In the genomic region with DNA sequence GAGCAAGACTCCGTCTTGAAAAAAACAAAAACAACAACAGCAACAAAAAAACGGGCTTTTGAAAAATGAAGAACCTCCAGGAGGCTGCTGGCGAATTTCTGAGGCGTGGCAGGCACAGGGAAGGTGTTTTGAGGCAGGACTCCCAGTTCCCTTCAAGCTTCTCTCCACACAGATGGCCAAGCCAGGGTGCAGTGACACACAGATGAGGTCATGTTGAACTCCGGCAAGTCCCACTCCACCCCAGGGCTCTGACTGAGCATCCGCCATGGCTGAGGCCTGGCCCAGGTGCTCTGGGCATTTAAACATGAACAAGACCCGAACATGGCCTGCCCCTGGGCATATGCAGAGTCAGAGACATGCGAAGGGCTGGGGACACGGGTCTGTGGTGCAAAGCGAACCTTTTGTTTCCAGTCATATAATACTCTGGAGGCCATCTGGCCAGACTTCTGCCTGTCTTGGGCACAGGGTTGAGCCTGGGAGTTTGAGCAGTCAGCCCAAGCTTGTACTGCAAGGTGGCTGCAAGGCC, we compare ENCODE assay signal across 28 cellular contexts.
"Had no signal": no experiment of that assay in that cellular context is flagged by ENCODE, and none has a peak within 500 bp of the region (broad histone marks: within the 10 kb centered on the region; RNA-seq: fewer than 3 reads in every experiment).

No MANE protein-coding gene starts in this region.

- H3K4me3 ChIP-seq: ascending aorta, cardiac muscle cell, Peyer's patch, SJCRH30, SK-N-MC had no signal

- H3K36me3 ChIP-seq: cardiac muscle cell, Peyer's patch, SJCRH30 had no signal

- H3K4me1 Mint-ChIP-seq: activated CD4-positive, alpha-beta T cell treated with anti-CD3 and anti-CD28 coated beads, Interleukin-2, amount 10 ng/mL, durations not matched to agents 24 days and 14 days; activated naive CD4-positive, alpha-beta T cell treated with anti-CD3 and anti-CD28 coated beads, Interleukin-2, amount 50 U/mL, for 24 hours; activated naive CD8-positive, alpha-beta T cell treated with anti-CD3 and anti-CD28 coated beads, Interleukin-2, amount 10 ng/mL, durations not matched to agents 7 days and 5 days; central memory CD8-positive, alpha-beta T cell had no signal

- H3K9me3 ChIP-seq: ascending aorta, Peyer's patch, SJCRH30 had no signal

- H3K27ac Mint-ChIP-seq: activated CD4-positive, alpha-beta T cell treated with anti-CD3 and anti-CD28 coated beads, Interleukin-2, amount 10 ng/mL, durations not matched to agents 24 days and 14 days; activated CD8-positive, alpha-beta T cell treated with anti-CD3 and anti-CD28 coated beads for 36 hours; activated naive CD4-positive, alpha-beta T cell treated with anti-CD3 and anti-CD28 coated beads, Interleukin-2, amount 50 U/mL, for 24 hours; activated naive CD8-positive, alpha-beta T cell treated with anti-CD3 and anti-CD28 coated beads, Interleukin-2, amount 10 ng/mL, durations not matched to agents 7 days and 5 days; activated T-cell treated with anti-CD3 and anti-CD28 coated beads, Interleukin-2, amount 50 U/mL, for 72 hours; activated T-helper 2 cell treated with anti-CD3 and anti-CD28 coated beads, Interferon-gamma antibody, Interleukin-2, Interleukin-4, amounts not matched to agents 10 μg/mL and 5 μg/mL and 100 μg/mL, durations not matched to agents 14 hours and 24 hours and 36 hours had no signal

- H3K27me3 ChIP-seq: ascending aorta, cardiac muscle cell, Peyer's patch, SJCRH30 had no signal

- H3K27ac ChIP-seq: ascending aorta, cardiac muscle cell, Peyer's patch, RWPE1, SJCRH30, SK-N-MC had no signal

- H3K4me1 ChIP-seq: ascending aorta, Peyer's patch, SJCRH30 had no signal

- H3K36me3 Mint-ChIP-seq: activated naive CD4-positive, alpha-beta T cell treated with anti-CD3 and anti-CD28 coated beads, Interleukin-2, amount 50 U/mL, for 24 hours; activated naive CD8-positive, alpha-beta T cell treated with anti-CD3 and anti-CD28 coated beads, Interleukin-2, amount 10 ng/mL, durations not matched to agents 7 days and 5 days had no signal

- H3K9me3 Mint-ChIP-seq: activated CD4-positive, alpha-beta T cell treated with anti-CD3 and anti-CD28 coated beads, Interleukin-2, amount 10 ng/mL, durations not matched to agents 24 days and 14 days; activated CD8-positive, alpha-beta T cell treated with anti-CD3 and anti-CD28 coated beads for 36 hours; activated naive CD4-positive, alpha-beta T cell treated with anti-CD3 and anti-CD28 coated beads, Interleukin-2, amount 50 U/mL, for 24 hours; activated naive CD8-positive, alpha-beta T cell treated with anti-CD3 and anti-CD28 coated beads, Interleukin-2, amount 10 ng/mL, durations not matched to agents 7 days and 5 days; activated T-cell treated with anti-CD3 and anti-CD28 coated beads, Interleukin-2, amount 50 U/mL, for 72 hours; activated T-helper 2 cell treated with anti-CD3 and anti-CD28 coated beads, Interferon-gamma antibody, Interleukin-2, Interleukin-4, amounts not matched to agents 10 μg/mL and 5 μg/mL and 100 μg/mL, durations not matched to agents 14 hours and 24 hours and 36 hours; central memory CD8-positive, alpha-beta T cell had no signal

- H3K4me3 Mint-ChIP-seq: activated CD4-positive, alpha-beta T cell treated with anti-CD3 and anti-CD28 coated beads, Interleukin-2, amount 10 ng/mL, durations not matched to agents 24 days and 14 days; activated CD8-positive, alpha-beta T cell treated with anti-CD3 and anti-CD28 coated beads for 36 hours; activated naive CD4-positive, alpha-beta T cell treated with anti-CD3 and anti-CD28 coated beads, Interleukin-2, amount 50 U/mL, for 24 hours; activated naive CD8-positive, alpha-beta T cell treated with anti-CD3 and anti-CD28 coated beads, Interleukin-2, amount 10 ng/mL, durations not matched to agents 7 days and 5 days; activated T-cell treated with anti-CD3 and anti-CD28 coated beads, Interleukin-2, amount 50 U/mL, for 72 hours; central memory CD8-positive, alpha-beta T cell had no signal

- DNase-seq: activated CD4-positive, alpha-beta T cell treated with anti-CD3 and anti-CD28 coated beads, Interleukin-2, amount 10 ng/mL, durations not matched to agents 24 days and 14 days; activated CD4-positive, alpha-beta T cell treated with anti-CD3 and anti-CD28 coated beads, Interleukin-2, amount 50 U/mL, for 4 hours; activated CD8-positive, alpha-beta T cell treated with anti-CD3 and anti-CD28 coated beads for 36 hours; activated gamma-delta T cell; activated naive CD4-positive, alpha-beta T cell treated with Interleukin-2 at 50 U/mL for 16 hours; activated naive CD8-positive, alpha-beta T cell treated with anti-CD3 and anti-CD28 coated beads, Interleukin-2, amount 10 ng/mL, durations not matched to agents 7 days and 5 days; activated T-cell treated with anti-CD3 and anti-CD28 coated beads, Interleukin-2, amount 50 U/mL, for 1 hour; activated T-cell treated with anti-CD3 and anti-CD28 coated beads, Interleukin-2, amount 50 U/mL, for 72 hours; amygdala; MM.1S; MV-4-11; NCI-H1092; NCI-H1436 treated with DMSO at 0.1 percent for 48 hours; NCI-H1694 treated with DMSO at 0.1 percent for 48 hours; NCI-H2029; NCI-H345; NCI-H524 treated with DMSO at 0.1 percent for 48 hours; Peyer's patch; SHP77; SJCRH30; T1000 had no signal

- H3K27me3 Mint-ChIP-seq: activated CD4-positive, alpha-beta T cell treated with anti-CD3 and anti-CD28 coated beads, Interleukin-2, amount 10 ng/mL, durations not matched to agents 24 days and 14 days; activated CD8-positive, alpha-beta T cell treated with anti-CD3 and anti-CD28 coated beads for 36 hours; activated naive CD4-positive, alpha-beta T cell treated with anti-CD3 and anti-CD28 coated beads, Interleukin-2, amount 50 U/mL, for 24 hours; activated naive CD8-positive, alpha-beta T cell treated with anti-CD3 and anti-CD28 coated beads, Interleukin-2, amount 10 ng/mL, durations not matched to agents 7 days and 5 days; central memory CD8-positive, alpha-beta T cell had no signal
